ENCODE assay signal across 1 cellular context in genomic region chr12:26010293-26010821, GRCh38.
A peak's percentile ranks its signal among the peaks of the same experiment; 100 is the strongest.
TF ChIP-seq lines count a peak whose summit lies in the region.

No MANE protein-coding gene starts in this region.

TF ChIP-seq in HEK293, 187 proteins besides CTCF, POLR2A, EP300 and RAD21 (continued from another document and continues in another):
- no peak for TF ChIP-seq ZNF132 (tag by site-specific recombination; IDR thresholded peaks at IDR 0.05; ENCODE audit: borderline replicate concordance)
- TF ChIP-seq ZNF23 (tag by site-specific recombination; IDR thresholded peaks at IDR 0.05; ENCODE audit: borderline replicate concordance): no peak
- peak; percentile 60; the same call in 1 of the 2 replicates for TF ChIP-seq ZEB2 (tag by site-specific recombination; IDR thresholded peaks at IDR 0.05)
- TF ChIP-seq ZNF37A (tag by site-specific recombination; IDR thresholded peaks at IDR 0.05): no peak
- TF ChIP-seq ZNF530 (tag by site-specific recombination; IDR thresholded peaks at IDR 0.05; ENCODE audit: low read depth): no peak
- TF ChIP-seq KLF10 (tag by site-specific recombination; IDR thresholded peaks at IDR 0.05): 0 out of 2 replicates have a peak, but pooled peaks have one; percentile 23
- no peak for TF ChIP-seq ZSCAN30 (tag by site-specific recombination; IDR thresholded peaks at IDR 0.05)
- TF ChIP-seq ZNF24 (tag by site-specific recombination; IDR thresholded peaks at IDR 0.05): peak; percentile 60; the same call in 1 of the 2 replicates
- no peak for TF ChIP-seq ZNF274 (IDR thresholded peaks at IDR 0.05; ENCODE audit: low read length)
- TF ChIP-seq ZNF274 (tag by site-specific recombination; IDR thresholded peaks at IDR 0.05; ENCODE audit: borderline replicate concordance): no peak
- peak; percentile 70; the same call in 1 of the 2 replicates for TF ChIP-seq ZNF10 (tag by site-specific recombination; IDR thresholded peaks at IDR 0.05)
- TF ChIP-seq ZNF48 (tag by site-specific recombination; IDR thresholded peaks at IDR 0.05): no peak
- peak; percentile 84 for TF ChIP-seq ZXDB (tag by site-specific recombination; IDR thresholded peaks at IDR 0.05)
- 0 out of 2 replicates have a peak, but pooled peaks have one; percentile 1 for TF ChIP-seq ZNF585B (tag by site-specific recombination; IDR thresholded peaks at IDR 0.05)
- TF ChIP-seq MEIS1 (CRISPR knock-in tag; IDR thresholded peaks at IDR 0.05; ENCODE audit: borderline replicate concordance): no peak
- TF ChIP-seq, protein P1, sequence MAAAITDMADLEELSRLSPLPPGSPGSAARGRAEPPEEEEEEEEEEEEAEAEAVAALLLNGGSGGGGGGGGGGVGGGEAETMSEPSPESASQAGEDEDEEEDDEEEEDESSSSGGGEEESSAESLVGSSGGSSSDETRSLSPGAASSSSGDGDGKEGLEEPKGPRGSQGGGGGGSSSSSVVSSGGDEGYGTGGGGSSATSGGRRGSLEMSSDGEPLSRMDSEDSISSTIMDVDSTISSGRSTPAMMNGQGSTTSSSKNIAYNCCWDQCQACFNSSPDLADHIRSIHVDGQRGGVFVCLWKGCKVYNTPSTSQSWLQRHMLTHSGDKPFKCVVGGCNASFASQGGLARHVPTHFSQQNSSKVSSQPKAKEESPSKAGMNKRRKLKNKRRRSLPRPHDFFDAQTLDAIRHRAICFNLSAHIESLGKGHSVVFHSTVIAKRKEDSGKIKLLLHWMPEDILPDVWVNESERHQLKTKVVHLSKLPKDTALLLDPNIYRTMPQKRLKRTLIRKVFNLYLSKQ (tag by site-specific recombination; IDR thresholded peaks at IDR 0.05; ENCODE audit: borderline replicate concordance): no peak
- TF ChIP-seq OSR2 (tag by site-specific recombination; IDR thresholded peaks at IDR 0.05): peak; percentile 88
- TF ChIP-seq ZNF18 (tag by site-specific recombination; IDR thresholded peaks at IDR 0.05): no peak
- TF ChIP-seq ZBTB8A (tag by site-specific recombination; IDR thresholded peaks at IDR 0.05): peak; percentile 49; the same call in 1 of the 2 replicates
- TF ChIP-seq MZF1 (tag by site-specific recombination; IDR thresholded peaks at IDR 0.05; ENCODE audit: borderline replicate concordance): peak; percentile 70; the same call in 1 of the 2 replicates
- TF ChIP-seq ZNF366 (tag by site-specific recombination; conservative IDR thresholded peaks at IDR 0.05): 0 out of 2 replicates have a peak, but pooled peaks have one; percentile 49
- TF ChIP-seq KLF9 (tag by site-specific recombination; IDR thresholded peaks at IDR 0.05; ENCODE audit: low read depth): 0 out of 2 replicates have a peak, but pooled peaks have one; percentile 17
- TF ChIP-seq PATZ1 (tag by site-specific recombination; IDR thresholded peaks at IDR 0.05): peak; percentile 85
- no peak for TF ChIP-seq ZNF473 (tag by site-specific recombination; IDR thresholded peaks at IDR 0.05)
- no peak for TF ChIP-seq ZNF677 (tag by site-specific recombination; IDR thresholded peaks at IDR 0.05)
- peak; percentile 99 for TF ChIP-seq WT1 (tag by site-specific recombination; IDR thresholded peaks at IDR 0.05)
- peak; percentile 67; the same call in 1 of the 2 replicates for TF ChIP-seq OVOL3 (tag by site-specific recombination; IDR thresholded peaks at IDR 0.05)
- TF ChIP-seq, protein P2, sequence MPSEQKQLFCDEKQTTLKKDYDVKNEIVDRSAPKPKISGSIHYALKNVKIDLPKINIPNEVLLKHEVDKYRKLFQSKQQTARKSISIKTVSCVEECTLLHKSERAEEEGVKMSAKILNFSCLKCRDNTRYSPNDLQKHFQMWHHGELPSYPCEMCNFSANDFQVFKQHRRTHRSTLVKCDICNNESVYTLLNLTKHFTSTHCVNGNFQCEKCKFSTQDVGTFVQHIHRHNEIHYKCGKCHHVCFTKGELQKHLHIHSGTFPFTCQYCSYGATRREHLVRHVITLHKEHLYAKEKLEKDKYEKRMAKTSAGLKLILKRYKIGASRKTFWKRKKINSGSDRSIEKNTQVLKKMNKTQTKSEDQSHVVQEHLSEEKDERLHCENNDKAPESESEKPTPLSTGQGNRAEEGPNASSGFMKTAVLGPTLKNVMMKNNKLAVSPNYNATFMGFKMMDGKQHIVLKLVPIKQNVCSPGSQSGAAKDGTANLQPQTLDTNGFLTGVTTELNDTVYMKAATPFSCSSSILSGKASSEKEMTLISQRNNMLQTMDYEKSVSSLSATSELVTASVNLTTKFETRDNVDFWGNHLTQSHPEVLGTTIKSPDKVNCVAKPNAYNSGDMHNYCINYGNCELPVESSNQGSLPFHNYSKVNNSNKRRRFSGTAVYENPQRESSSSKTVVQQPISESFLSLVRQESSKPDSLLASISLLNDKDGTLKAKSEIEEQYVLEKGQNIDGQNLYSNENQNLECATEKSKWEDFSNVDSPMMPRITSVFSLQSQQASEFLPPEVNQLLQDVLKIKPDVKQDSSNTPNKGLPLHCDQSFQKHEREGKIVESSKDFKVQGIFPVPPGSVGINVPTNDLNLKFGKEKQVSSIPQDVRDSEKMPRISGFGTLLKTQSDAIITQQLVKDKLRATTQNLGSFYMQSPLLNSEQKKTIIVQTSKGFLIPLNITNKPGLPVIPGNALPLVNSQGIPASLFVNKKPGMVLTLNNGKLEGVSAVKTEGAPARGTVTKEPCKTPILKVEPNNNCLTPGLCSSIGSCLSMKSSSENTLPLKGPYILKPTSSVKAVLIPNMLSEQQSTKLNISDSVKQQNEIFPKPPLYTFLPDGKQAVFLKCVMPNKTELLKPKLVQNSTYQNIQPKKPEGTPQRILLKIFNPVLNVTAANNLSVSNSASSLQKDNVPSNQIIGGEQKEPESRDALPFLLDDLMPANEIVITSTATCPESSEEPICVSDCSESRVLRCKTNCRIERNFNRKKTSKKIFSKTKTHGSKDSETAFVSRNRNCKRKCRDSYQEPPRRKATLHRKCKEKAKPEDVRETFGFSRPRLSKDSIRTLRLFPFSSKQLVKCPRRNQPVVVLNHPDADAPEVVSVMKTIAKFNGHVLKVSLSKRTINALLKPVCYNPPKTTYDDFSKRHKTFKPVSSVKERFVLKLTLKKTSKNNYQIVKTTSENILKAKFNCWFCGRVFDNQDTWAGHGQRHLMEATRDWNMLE (tag by site-specific recombination; conservative IDR thresholded peaks at IDR 0.05; ENCODE audit: low read depth): no peak
- peak; percentile 29; the same call in 1 of the 2 replicates for TF ChIP-seq ZNF660 (tag by site-specific recombination; IDR thresholded peaks at IDR 0.05)
- TF ChIP-seq ZFP3 (tag by site-specific recombination; IDR thresholded peaks at IDR 0.05; ENCODE audit: low read depth): no peak
- TF ChIP-seq ZNF501 (tag by site-specific recombination; IDR thresholded peaks at IDR 0.05): peak; percentile 60; the same call in 1 of the 2 replicates
- TF ChIP-seq, protein P3, sequence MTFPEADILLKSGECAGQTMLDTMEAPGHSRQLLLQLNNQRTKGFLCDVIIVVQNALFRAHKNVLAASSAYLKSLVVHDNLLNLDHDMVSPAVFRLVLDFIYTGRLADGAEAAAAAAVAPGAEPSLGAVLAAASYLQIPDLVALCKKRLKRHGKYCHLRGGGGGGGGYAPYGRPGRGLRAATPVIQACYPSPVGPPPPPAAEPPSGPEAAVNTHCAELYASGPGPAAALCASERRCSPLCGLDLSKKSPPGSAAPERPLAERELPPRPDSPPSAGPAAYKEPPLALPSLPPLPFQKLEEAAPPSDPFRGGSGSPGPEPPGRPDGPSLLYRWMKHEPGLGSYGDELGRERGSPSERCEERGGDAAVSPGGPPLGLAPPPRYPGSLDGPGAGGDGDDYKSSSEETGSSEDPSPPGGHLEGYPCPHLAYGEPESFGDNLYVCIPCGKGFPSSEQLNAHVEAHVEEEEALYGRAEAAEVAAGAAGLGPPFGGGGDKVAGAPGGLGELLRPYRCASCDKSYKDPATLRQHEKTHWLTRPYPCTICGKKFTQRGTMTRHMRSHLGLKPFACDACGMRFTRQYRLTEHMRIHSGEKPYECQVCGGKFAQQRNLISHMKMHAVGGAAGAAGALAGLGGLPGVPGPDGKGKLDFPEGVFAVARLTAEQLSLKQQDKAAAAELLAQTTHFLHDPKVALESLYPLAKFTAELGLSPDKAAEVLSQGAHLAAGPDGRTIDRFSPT (tag by site-specific recombination; IDR thresholded peaks at IDR 0.05): no peak
- TF ChIP-seq PBX3 (CRISPR knock-in tag; IDR thresholded peaks at IDR 0.05): no peak
- TF ChIP-seq ZNF433 (tag by site-specific recombination; IDR thresholded peaks at IDR 0.05; ENCODE audit: low read depth): no peak
- TF ChIP-seq SALL2 (tag by site-specific recombination; IDR thresholded peaks at IDR 0.05; ENCODE audit: borderline replicate concordance): no peak
- TF ChIP-seq ZNF266 (tag by site-specific recombination; IDR thresholded peaks at IDR 0.05; ENCODE audit: low read depth): no peak
- TF ChIP-seq ZNF121 (tag by site-specific recombination; IDR thresholded peaks at IDR 0.05): no peak
- peak; percentile 62; the same call in 1 of the 2 replicates for TF ChIP-seq KLF8 (tag by site-specific recombination; IDR thresholded peaks at IDR 0.05)
- no peak for TF ChIP-seq ZNF354C (tag by site-specific recombination; IDR thresholded peaks at IDR 0.05; ENCODE audit: borderline replicate concordance, low read depth)
- TF ChIP-seq ZNF610 (tag by site-specific recombination; IDR thresholded peaks at IDR 0.05; ENCODE audit: borderline replicate concordance): no peak
- TF ChIP-seq KLF1 (tag by site-specific recombination; IDR thresholded peaks at IDR 0.05): peak; percentile 64; the same call in 1 of the 2 replicates
- TF ChIP-seq KLF17 (tag by site-specific recombination; IDR thresholded peaks at IDR 0.05): peak; percentile 55
- TF ChIP-seq, protein P4, sequence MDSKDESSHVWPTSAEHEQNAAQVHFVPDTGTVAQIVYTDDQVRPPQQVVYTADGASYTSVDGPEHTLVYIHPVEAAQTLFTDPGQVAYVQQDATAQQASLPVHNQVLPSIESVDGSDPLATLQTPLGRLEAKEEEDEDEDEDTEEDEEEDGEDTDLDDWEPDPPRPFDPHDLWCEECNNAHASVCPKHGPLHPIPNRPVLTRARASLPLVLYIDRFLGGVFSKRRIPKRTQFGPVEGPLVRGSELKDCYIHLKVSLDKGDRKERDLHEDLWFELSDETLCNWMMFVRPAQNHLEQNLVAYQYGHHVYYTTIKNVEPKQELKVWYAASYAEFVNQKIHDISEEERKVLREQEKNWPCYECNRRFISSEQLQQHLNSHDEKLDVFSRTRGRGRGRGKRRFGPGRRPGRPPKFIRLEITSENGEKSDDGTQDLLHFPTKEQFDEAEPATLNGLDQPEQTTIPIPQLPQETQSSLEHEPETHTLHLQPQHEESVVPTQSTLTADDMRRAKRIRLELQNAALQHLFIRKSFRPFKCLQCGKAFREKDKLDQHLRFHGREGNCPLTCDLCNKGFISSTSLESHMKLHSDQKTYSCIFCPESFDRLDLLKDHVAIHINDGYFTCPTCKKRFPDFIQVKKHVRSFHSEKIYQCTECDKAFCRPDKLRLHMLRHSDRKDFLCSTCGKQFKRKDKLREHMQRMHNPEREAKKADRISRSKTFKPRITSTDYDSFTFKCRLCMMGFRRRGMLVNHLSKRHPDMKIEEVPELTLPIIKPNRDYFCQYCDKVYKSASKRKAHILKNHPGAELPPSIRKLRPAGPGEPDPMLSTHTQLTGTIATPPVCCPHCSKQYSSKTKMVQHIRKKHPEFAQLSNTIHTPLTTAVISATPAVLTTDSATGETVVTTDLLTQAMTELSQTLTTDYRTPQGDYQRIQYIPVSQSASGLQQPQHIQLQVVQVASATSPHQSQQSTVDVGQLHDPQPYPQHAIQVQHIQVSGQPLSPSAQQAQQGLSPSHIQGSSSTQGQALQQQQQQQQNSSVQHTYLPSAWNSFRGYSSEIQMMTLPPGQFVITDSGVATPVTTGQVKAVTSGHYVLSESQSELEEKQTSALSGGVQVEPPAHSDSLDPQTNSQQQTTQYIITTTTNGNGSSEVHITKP (tag by site-specific recombination; IDR thresholded peaks at IDR 0.05): peak; percentile 67
- TF ChIP-seq ZNF785 (tag by site-specific recombination; IDR thresholded peaks at IDR 0.05): no peak
- 0 out of 2 replicates have a peak, but pooled peaks have one; percentile 15 for TF ChIP-seq SP3 (tag by site-specific recombination; IDR thresholded peaks at IDR 0.05)
- TF ChIP-seq BCL11A (tag by site-specific recombination; IDR thresholded peaks at IDR 0.05; ENCODE audit: low read depth): peak; percentile 66
